In genomic region chr21:37449302-37449937, GRCh38 we compare ENCODE assay signal across 25 cellular contexts.
DNase-seq lines count a peak whose midpoint lies in the region; ATAC-seq, FAIRE-seq and TF ChIP-seq lines count a peak whose summit lies in the region.
"Had no signal": no experiment of that assay in that cellular context is flagged by ENCODE, and none has a peak within 500 bp of the region (broad histone marks: within the 10 kb centered on the region; RNA-seq: fewer than 3 reads in every experiment).

No MANE protein-coding gene starts in this region.

- peak; percentile 55 for FAIRE-seq in K562 (lab: Jason Lieb, UNC)
- FAIRE-seq in GM19239 (lab: Jason Lieb, UNC) = no peak
- FAIRE-seq: D721Med had no signal

- peaks cover 14% of the 10 kb centered on the region for H3K9me1 ChIP-seq in K562 (ENCODE audit: control insufficient read depth, insufficient read depth, low read length)

- peaks cover 5% of the 10 kb centered on the region for H3K36me3 Mint-ChIP-seq in activated naive CD4-positive, alpha-beta T cell treated with anti-CD3 and anti-CD28 coated beads for 36 hours (ENCODE audit: low read depth)

- no peaks in the 10 kb centered on the region for H3K9me3 ChIP-seq in K562 (replicated peaks; ENCODE audit: control insufficient read depth, insufficient read depth, low read depth, low read length)
- no peaks in the 10 kb centered on the region for H3K9me3 ChIP-seq in osteoblast (ENCODE audit: low read depth, low read length)
- H3K9me3 ChIP-seq in esophagus muscularis mucosa = no peaks in the 10 kb centered on the region
- H3K9me3 ChIP-seq: ovary had no signal

- H3K27ac Mint-ChIP-seq in activated naive CD4-positive, alpha-beta T cell treated with anti-CD3 and anti-CD28 coated beads for 36 hours = peak overlapping the region; percentile 61
- H3K27ac Mint-ChIP-seq: activated B cell treated with CpG ODN at 0.5 μM for 24 hours, memory B cell had no signal

- TF ChIP-seq EP300 in K562 (IDR thresholded peaks at IDR 0.05; ENCODE audit: low read length) (no peak), esophagus muscularis mucosa (IDR thresholded peaks at IDR 0.05) (no peak)

- intact Hi-C loops in activated naive CD4-positive, alpha-beta T cell treated with anti-CD3 and anti-CD28 coated beads for 36 hours (cut with micrococcal nuclease) = no loop called here
- intact Hi-C loops in K562 (cut with micrococcal nuclease) = loop anchor here (5.0 kb wide), 2 partner anchors 42 to 82 kb away; partner anchors contain the start of gene DYRK1A
- intact Hi-C loops in esophagus muscularis mucosa (cut with DNase I) = no loop called here

- H3K27me3 ChIP-seq in K562 (ENCODE audit: control insufficient read depth in 2 of 2, insufficient read depth in 2 of 2, low read length in 2 of 2) (no peaks in the 10 kb centered on the region), osteoblast (ENCODE audit: insufficient read depth, low read length) (no peaks in the 10 kb centered on the region), esophagus muscularis mucosa (no peaks in the 10 kb centered on the region)
- H3K27me3 ChIP-seq: ovary had no signal

- H2AFZ ChIP-seq in K562 (ENCODE audit: low read depth, low read length) (no peak overlapping the region), osteoblast (ENCODE audit: low read length) (no peak overlapping the region)

- no peak for DNase-seq in activated naive CD4-positive, alpha-beta T cell treated with anti-CD3 and anti-CD28 coated beads for 36 hours
- no peak for DNase-seq in activated naive CD4-positive, alpha-beta T cell treated with anti-CD3 and anti-CD28 coated beads, Interleukin-2, amount 50 U/mL, for 16 hours
- DNase-seq in HT-29 (ENCODE audit: low spot score) = peak; percentile 24
- no peak for DNase-seq in K562 (ENCODE audit: extremely low read depth in 1 of 4, low spot score in 3 of 4)
- peak; percentile 18 for DNase-seq in osteoblast (ENCODE audit: insufficient read length, low spot score, missing footprints)
- DNase-seq in esophagus muscularis mucosa (ENCODE audit: extremely low spot score) = no peak
- no peak for DNase-seq in hypothalamus (lab: John Stamatoyannopoulos, UW)
- DNase-seq in GM19239 (ENCODE audit: insufficient read length, low spot score) = no peak
- DNase-seq: activated B cell treated with CpG ODN at 0.5 μM for 24 hours; activated T-cell treated with anti-CD3 and anti-CD28 coated beads, Interleukin-2, amount 50 U/mL, for 4 hours; C1 segment of cervical spinal cord; effector memory CD8-positive, alpha-beta T cell; GOT3; KBM-7; kidney glomerular epithelial cell; MV-4-11; NCI-H1694; NCI-H526 treated with DMSO at 0.1 percent for 48 hours; ovary; right cardiac atrium; stimulated activated CD4-positive, alpha-beta T cell treated with anti-CD3 and anti-CD28 coated beads, Interleukin-15, amount 100 ng/mL, for 24 hours; stimulated activated CD8-positive, alpha-beta memory T cell treated with anti-CD3 and anti-CD28 coated beads, Interleukin-4, amount 100 ng/mL, for 48 hours; substantia nigra had no signal

- H3K4me2 ChIP-seq in K562 (ENCODE audit: insufficient read depth, low read length) (peak overlapping the region; percentile 67; the same call in 1 of the 2 replicates), osteoblast (ENCODE audit: insufficient read depth, low read length) (no peak overlapping the region)

- H3K9me3 Mint-ChIP-seq in activated naive CD4-positive, alpha-beta T cell treated with anti-CD3 and anti-CD28 coated beads for 36 hours = no peaks in the 10 kb centered on the region
- H3K9me3 Mint-ChIP-seq: activated B cell treated with CpG ODN at 0.5 μM for 24 hours; activated T-cell treated with anti-CD3 and anti-CD28 coated beads, Interleukin-2, amount 50 U/mL, for 4 hours; effector memory CD8-positive, alpha-beta T cell; memory B cell had no signal

- H3K27ac ChIP-seq in K562 (ENCODE audit: extremely low read depth, low read depth, low read length) (peak overlapping the region; percentile 86; the same call in 2 of the 3 replicates), osteoblast (ENCODE audit: low read depth, low read length) (peak overlapping the region; percentile 71), esophagus muscularis mucosa (replicated peaks in 1 of 4) (no peak overlapping the region)
- H3K27ac ChIP-seq: ovary had no signal

- CTCF ChIA-PET in activated naive CD4-positive, alpha-beta T cell treated with anti-CD3 and anti-CD28 coated beads for 36 hours (lab: Charles Lee) = interaction anchor here (1.1 to 1.7 kb wide), 3 partner anchors 14 to 78 kb away, joined by 3 to 7 read pairs (median 3); no protein-coding TSS in a partner anchor
- CTCF ChIA-PET in K562 (lab: Yijun Ruan, JAX; ENCODE audit: low intra/inter-chr PET ratio) = no interaction called here

- TF ChIP-seq RAD21 in K562 (CRISPR knock-in tag; conservative IDR thresholded peaks at IDR 0.05 in 1 of 2, IDR thresholded peaks at IDR 0.05 in 1 of 2) = no peak

- H3K9ac ChIP-seq in K562 (ENCODE audit: insufficient read depth in 1 of 2, low read depth in 2 of 2, low read length in 2 of 2) = peak overlapping the region in 1 of 2 experiments; percentile 22; a peak in 1 of 4 replicates

- peaks cover 66% of the 10 kb centered on the region for H3K4me1 Mint-ChIP-seq in activated naive CD4-positive, alpha-beta T cell treated with anti-CD3 and anti-CD28 coated beads for 36 hours (ENCODE audit: low read depth)

- POLR2A ChIA-PET in K562 (lab: Yijun Ruan, JAX) = interaction anchor here (0.7 to 3.3 kb wide), 4 partner anchors 9 to 903 kb away, joined by 3 to 14 read pairs (median 6); partner anchors contain the start of gene DYRK1A

- 38% methylated on average over 6 of the region's 6 CpGs for WGBS in K562 (ENCODE audit: insufficient coverage, low coverage, missing lambda C conversion rate)
- WGBS in esophagus muscularis mucosa = 84% methylated on average over 6 of the region's 6 CpGs

- H3K4me3 ChIP-seq in K562 (no peak overlapping the region), osteoblast (ENCODE audit: insufficient read depth, low read length) (no peak overlapping the region), esophagus muscularis mucosa (no peak overlapping the region)
- H3K4me3 ChIP-seq: ovary had no signal

- H3K4me1 ChIP-seq in K562 (replicated peaks in 1 of 2; ENCODE audit: control insufficient read depth in 2 of 2, insufficient read depth in 2 of 2, low read length in 2 of 2) (peaks cover 29 to 72% of the 10 kb centered on the region in 2 experiments), osteoblast (ENCODE audit: insufficient read depth, low read length) (peaks cover 60% of the 10 kb centered on the region), esophagus muscularis mucosa (peaks cover 76 to 88% (median 82%) of the 10 kb centered on the region in 4 donors)

- no TSS peak for BruUV-seq in K562 (replicated peaks; lab: Mats Ljungman, UMichigan)

- H3K79me2 ChIP-seq in K562 (ENCODE audit: control insufficient read depth, insufficient read depth, low read length) (peaks cover 100% of the 10 kb centered on the region), osteoblast (ENCODE audit: insufficient read depth, low read length) (peaks cover 81% of the 10 kb centered on the region)

- H4K20me1 ChIP-seq in K562 (replicated peaks; ENCODE audit: control insufficient read depth, insufficient read depth, low read length) = peaks cover 56% of the 10 kb centered on the region
- H4K20me1 ChIP-seq in osteoblast (ENCODE audit: insufficient read depth, low read length) = peaks cover 66% of the 10 kb centered on the region

- TF ChIP-seq CTCF in K562 (IDR thresholded peaks at IDR 0.05 in 2 of 3, conservative IDR thresholded peaks at IDR 0.05 in 1 of 3; ENCODE audit: insufficient read depth in 2 of 3, low read depth in 1 of 3, low read length in 3 of 3) (no peak), osteoblast (IDR thresholded peaks at IDR 0.05; ENCODE audit: extremely low read depth, low read depth, low read length) (no peak), esophagus muscularis mucosa (IDR thresholded peaks at IDR 0.05) (no peak)

- no peaks in the 10 kb centered on the region for H3K27me3 Mint-ChIP-seq in activated naive CD4-positive, alpha-beta T cell treated with anti-CD3 and anti-CD28 coated beads for 36 hours (ENCODE audit: low read depth)
- H3K27me3 Mint-ChIP-seq: activated B cell treated with CpG ODN at 0.5 μM for 24 hours; effector memory CD8-positive, alpha-beta T cell; memory B cell had no signal

- peaks cover 13% of the 10 kb centered on the region; the same call in 2 of the 3 replicates for H3K36me3 ChIP-seq in K562 (ENCODE audit: control insufficient read depth, insufficient read depth, low read length)
- no peaks in the 10 kb centered on the region for H3K36me3 ChIP-seq in osteoblast (ENCODE audit: insufficient read depth, low read length)
- peaks cover 0 to 4% (median 0%) of the 10 kb centered on the region in 4 donors for H3K36me3 ChIP-seq in esophagus muscularis mucosa
- H3K36me3 ChIP-seq: ovary had no signal

- ATAC-seq in K562 = no peak
- ATAC-seq: effector memory CD8-positive, alpha-beta T cell; right cardiac atrium had no signal

- no peak overlapping the region for H3K4me3 Mint-ChIP-seq in activated naive CD4-positive, alpha-beta T cell treated with anti-CD3 and anti-CD28 coated beads for 36 hours
- H3K4me3 Mint-ChIP-seq: activated B cell treated with CpG ODN at 0.5 μM for 24 hours; activated T-cell treated with anti-CD3 and anti-CD28 coated beads, Interleukin-2, amount 50 U/mL, for 4 hours; effector memory CD8-positive, alpha-beta T cell; memory B cell had no signal

- TF ChIP-seq POLR2A in K562 (conservative IDR thresholded peaks at IDR 0.05) (no peak), esophagus muscularis mucosa (IDR thresholded peaks at IDR 0.05; ENCODE audit: low read depth) (no peak)

- in situ Hi-C loops in K562 (cut with MboI) = no loop called here

TF ChIP-seq in K562, 482 proteins besides CTCF, POLR2A, EP300 and RAD21 (continues in another document):
- TF ChIP-seq MNT (conservative IDR thresholded peaks at IDR 0.05) = peak in 1 of 2 experiments; percentile 26; a peak in 1 of 4 replicates

Comparison
In these comparisons a context has a peak if more than half of its experiments do, and no peak if none do; other contexts are left out.
1. DNase-seq: peak in HT-29 (single experiment) and osteoblast (single experiment); none in activated naive CD4-positive, alpha-beta T cell treated with anti-CD3 and anti-CD28 coated beads for 36 hours (single experiment), activated naive CD4-positive, alpha-beta T cell treated with anti-CD3 and anti-CD28 coated beads, Interleukin-2, amount 50 U/mL, for 16 hours (single experiment), K562 (0 of 4), esophagus muscularis mucosa (single experiment), hypothalamus (0 of 51) and GM19239 (single experiment).
2. H3K27ac ChIP-seq: peak in K562 (single experiment) and osteoblast (single experiment); none in esophagus muscularis mucosa (0 of 4).